1 cellular context compared by ENCODE assay signal in genomic region chr3:18436213-18436612, GRCh38.
TF ChIP-seq lines count a peak whose summit lies in the region.

No MANE protein-coding gene starts in this region.

TF ChIP-seq in GM23338, 12 proteins besides CTCF, POLR2A, EP300 and RAD21 (continued from another document):
- TF ChIP-seq REST (IDR thresholded peaks at IDR 0.05; ENCODE audit: unreplicated experiment) (no peak), ZNF331 (CRISPR knock-in tag; IDR thresholded peaks at IDR 0.05; ENCODE audit: low read depth) (no peak), ETS1 (IDR thresholded peaks at IDR 0.05) (no peak), ZNF462 (CRISPR knock-in tag; IDR thresholded peaks at IDR 0.05) (no peak), POLR2AphosphoS5 (IDR thresholded peaks at IDR 0.05; ENCODE audit: low read depth) (no peak), EZH2 (IDR thresholded peaks at IDR 0.05; ENCODE audit: low read depth, unreplicated experiment) (no peak), STAT1 (IDR thresholded peaks at IDR 0.05; ENCODE audit: unreplicated experiment) (no peak), NANOG (IDR thresholded peaks at IDR 0.05; ENCODE audit: borderline replicate concordance) (no peak)
TF ChIP-seq in GM23338: peak in this region for 0.
